In genomic region chr12:132711169-132711843, GRCh38 we compare ENCODE assay signal across 8 cellular contexts. TPM values are rescaled to one million over a fixed set of nuclear protein-coding genes. Genes with fewer than 3 reads are reported as not detected.
DNase-seq lines count a peak whose midpoint lies in the region; ATAC-seq and TF ChIP-seq lines count a peak whose summit lies in the region.

No MANE protein-coding gene starts in this region.

- H3K27ac ChIP-seq in CD4-positive, alpha-beta T cell (ENCODE audit: low read depth, low read length), result no peak overlapping the region
- H3K27ac ChIP-seq in Karpas-422 (ENCODE audit: low read length), result no peak overlapping the region
- H3K27ac ChIP-seq in iPS-20b (ENCODE audit: low read length), result no peak overlapping the region

- peaks cover 54% of the 10 kb centered on the region for H3K79me2 ChIP-seq in Karpas-422 (ENCODE audit: low read length)

- H3K4me3 ChIP-seq in Karpas-422 (ENCODE audit: low read length) (peak overlapping the region; percentile 79), iPS-20b (ENCODE audit: low read length) (peak overlapping the region; percentile 93)

- peak in 1 of 10 experiments; percentile 6 for DNase-seq in CD4-positive, alpha-beta T cell
- DNase-seq in Karpas-422 (peak; percentile 69), cerebellar nuclear complex (lab: John Stamatoyannopoulos, UW) (no peak), NCI-H2196 treated with DMSO at 0.1 percent for 48 hours (lab: John Stamatoyannopoulos, UW; ENCODE audit: unreplicated experiment) (no peak)
- DNase-seq in stimulated activated CD4-positive, alpha-beta T cell treated with anti-CD3 and anti-CD28 coated beads, TNF-alpha, amount 100 ng/mL, for 24 hours (ENCODE audit: low read depth in 3 of 3), result peak in 2 of 3 experiments; percentile 20 to 21

- H3K36me3 ChIP-seq in Karpas-422 (ENCODE audit: insufficient read depth, low read length) (peaks cover 15% of the 10 kb centered on the region; the same call in 1 of the 2 replicates), iPS-20b (ENCODE audit: insufficient read depth, low read depth, low read length) (peaks cover 18% of the 10 kb centered on the region)

- no peak for ATAC-seq in CD4-positive, alpha-beta T cell (ENCODE audit: poor library complexity)
- ATAC-seq in GM21526 (IDR thresholded peaks at IDR 0.05; ENCODE audit: low FRiP score, unreplicated experiment), result peak; percentile 25

- H3K27ac Mint-ChIP-seq in CD4-positive, alpha-beta T cell, result peak overlapping the region; percentile 69
- peak overlapping the region; percentile 64 for H3K27ac Mint-ChIP-seq in activated naive CD8-positive, alpha-beta T cell

- POLR2A ChIA-PET in CD4-positive, alpha-beta T cell (lab: Charles Lee), result interaction anchor here (1.0 to 1.9 kb wide), 8 partner anchors 10 to 223 kb away, joined by 3 to 9 read pairs (median 4); partner anchors contain the start of genes ANKLE2, CHFR and POLE

- peaks cover 13% of the 10 kb centered on the region for H3K9me3 ChIP-seq in CD4-positive, alpha-beta T cell (ENCODE audit: control insufficient read depth, low read length)
- no peaks in the 10 kb centered on the region for H3K9me3 ChIP-seq in Karpas-422 (ENCODE audit: low read length)
- H3K9me3 ChIP-seq in iPS-20b (ENCODE audit: insufficient read depth, low read depth, low read length), result no peaks in the 10 kb centered on the region

- H3K4me1 Mint-ChIP-seq in CD4-positive, alpha-beta T cell (ENCODE audit: low read depth), result peaks cover 16% of the 10 kb centered on the region
- peaks cover 26% of the 10 kb centered on the region for H3K4me1 Mint-ChIP-seq in activated naive CD8-positive, alpha-beta T cell (ENCODE audit: low read depth)

- H3K9ac ChIP-seq in Karpas-422 (ENCODE audit: low read length) (peak overlapping the region; percentile 78), iPS-20b (ENCODE audit: low read depth, low read length) (peak overlapping the region; percentile 73; the same call in 1 of the 2 replicates)

- TF ChIP-seq CTCF in CD4-positive, alpha-beta T cell (IDR thresholded peaks at IDR 0.05), result no peak

- intact Hi-C loops in CD4-positive, alpha-beta T cell (cut with DNase I, micrococcal nuclease), result loop anchor here in 1 of 2 experiments (1.0 to 10.0 kb wide), 4 partner anchors 49 to 323 kb away; partner anchors contain the start of genes GOLGA3 and ZNF84

- CTCF ChIA-PET in CD4-positive, alpha-beta T cell (lab: Charles Lee), result no interaction called here

- H3K9me2 ChIP-seq in Karpas-422 (replicated peaks; ENCODE audit: insufficient read depth, low read length), result no peaks in the 10 kb centered on the region

- no peaks in the 10 kb centered on the region for H3K27me3 Mint-ChIP-seq in CD4-positive, alpha-beta T cell
- no peaks in the 10 kb centered on the region for H3K27me3 Mint-ChIP-seq in activated naive CD8-positive, alpha-beta T cell

- H3K4me1 ChIP-seq in Karpas-422 (ENCODE audit: low read length) (peaks cover 20% of the 10 kb centered on the region), iPS-20b (ENCODE audit: insufficient read depth, low read length) (no peaks in the 10 kb centered on the region)

- peaks cover 38% of the 10 kb centered on the region for H3K36me3 Mint-ChIP-seq in CD4-positive, alpha-beta T cell (ENCODE audit: low read depth)
- H3K36me3 Mint-ChIP-seq in activated naive CD8-positive, alpha-beta T cell, result peaks cover 3% of the 10 kb centered on the region

- H3K27me3 ChIP-seq in CD4-positive, alpha-beta T cell (ENCODE audit: control insufficient read depth, insufficient read depth, low read length), result no peaks in the 10 kb centered on the region
- no peaks in the 10 kb centered on the region for H3K27me3 ChIP-seq in Karpas-422 (ENCODE audit: low read length)
- H3K27me3 ChIP-seq in iPS-20b (ENCODE audit: insufficient read depth, low read length), result no peaks in the 10 kb centered on the region

- no peak overlapping the region for H2AFZ ChIP-seq in Karpas-422 (ENCODE audit: low read length)

- peaks cover 23% of the 10 kb centered on the region; the same call in 1 of the 2 replicates for H4K20me1 ChIP-seq in Karpas-422 (ENCODE audit: insufficient read depth, low read depth, low read length)

- peak overlapping the region; percentile 79 for H3K4me2 ChIP-seq in Karpas-422 (ENCODE audit: low read depth, low read length, poor library complexity, severe bottlenecking)

- H3K9me3 Mint-ChIP-seq in CD4-positive, alpha-beta T cell, result peaks cover 3% of the 10 kb centered on the region
- peaks cover 4% of the 10 kb centered on the region for H3K9me3 Mint-ChIP-seq in activated naive CD8-positive, alpha-beta T cell (ENCODE audit: low read depth)

- H3K4me3 Mint-ChIP-seq in CD4-positive, alpha-beta T cell, result peak overlapping the region; percentile 83
- peak overlapping the region; percentile 90 for H3K4me3 Mint-ChIP-seq in activated naive CD8-positive, alpha-beta T cell

RNA-seq across cellular contexts. Expression of gene PGAM5, which starts 0.7 kb away (rescaled TPM):
- total RNA-seq in CD4-positive, alpha-beta T cell, result 10 to 100 TPM; 12.8 to 15.1 TPM
- 42.5 and 63.2 TPM in 2 replicates for total RNA-seq in Karpas-422 (2014; rRNA removed; shearing (Covaris generic); ENCODE audit: low replicate concordance)

RNA-seq across cellular contexts. Expression of gene PXMP2, which starts 23.9 kb away (rescaled TPM):
- 1 to 10 TPM; 2.1 to 2.6 TPM for total RNA-seq in CD4-positive, alpha-beta T cell
- 33.2 and 35.5 TPM in 2 replicates for total RNA-seq in Karpas-422 (2014; rRNA removed; shearing (Covaris generic); ENCODE audit: low replicate concordance)

RNA-seq across cellular contexts. Expression of gene POLE, which starts 24.2 kb away (rescaled TPM):
- total RNA-seq in CD4-positive, alpha-beta T cell, result 10 to 100 TPM; 41.8 to 46.1 TPM
- total RNA-seq in Karpas-422 (2014; rRNA removed; shearing (Covaris generic); ENCODE audit: low replicate concordance), result 37.9 and 49.5 TPM in 2 replicates

RNA-seq across cellular contexts. Expression of gene ANKLE2, which starts 50.3 kb away (rescaled TPM):
- 10 to 100 TPM; 61.7 to 65.7 TPM for total RNA-seq in CD4-positive, alpha-beta T cell
- 42.7 and 47.9 TPM in 2 replicates for total RNA-seq in Karpas-422 (2014; rRNA removed; shearing (Covaris generic); ENCODE audit: low replicate concordance)

Comparison
In these comparisons a context has a peak if more than half of its experiments do, and no peak if none do; other contexts are left out.
1. DNase-seq: peak in Karpas-422 (single experiment) and stimulated activated CD4-positive, alpha-beta T cell treated with anti-CD3 and anti-CD28 coated beads, TNF-alpha, amount 100 ng/mL, for 24 hours (2 of 3); none in cerebellar nuclear complex (0 of 2) and NCI-H2196 treated with DMSO at 0.1 percent for 48 hours (single experiment).